8 cellular contexts compared by ENCODE assay signal in genomic region chrX:121579016-121579760, GRCh38.
DNase-seq lines count a peak whose midpoint lies in the region; ATAC-seq and TF ChIP-seq lines count a peak whose summit lies in the region.
"Had no signal": no experiment of that assay in that cellular context is flagged by ENCODE, and none has a peak within 500 bp of the region (broad histone marks: within the 10 kb centered on the region; RNA-seq: fewer than 3 reads in every experiment).

No MANE protein-coding gene starts in this region.

- dilution Hi-C loops in mammary epithelial cell (cut with HindIII; ENCODE audit: low sequenced_read_pairs), result no loop called here

- H3K4me3 ChIP-seq in mammary epithelial cell (replicated peaks in 1 of 3; ENCODE audit: insufficient read depth in 1 of 3, low read depth in 2 of 3, low read length in 3 of 3) (no peak overlapping the region), smooth muscle cell (no peak overlapping the region)
- H3K4me3 ChIP-seq in CD8-positive, alpha-beta memory T cell (ENCODE audit: low read length), result no peak overlapping the region

- no peaks in the 10 kb centered on the region for H3K36me3 Mint-ChIP-seq in CD8-positive, alpha-beta memory T cell
- H3K36me3 Mint-ChIP-seq: T-cell had no signal

- no peak overlapping the region for H3K27ac Mint-ChIP-seq in CD8-positive, alpha-beta memory T cell
- H3K27ac Mint-ChIP-seq: T-cell had no signal

- WGBS in mammary epithelial cell (ENCODE audit: low coverage, missing lambda C conversion rate), result 10% methylated on average over 3 of the region's 3 CpGs
- WGBS in smooth muscle cell (ENCODE audit: low lambda C conversion rate), result 26% methylated on average over 3 of the region's 3 CpGs

- no peaks in the 10 kb centered on the region for H3K27me3 Mint-ChIP-seq in CD8-positive, alpha-beta memory T cell
- H3K27me3 Mint-ChIP-seq: T-cell had no signal

- H3K27ac ChIP-seq in mammary epithelial cell (ENCODE audit: insufficient read depth, low read depth, low read length) (no peak overlapping the region), smooth muscle cell (ENCODE audit: low read depth) (no peak overlapping the region)
- H3K27ac ChIP-seq in CD8-positive, alpha-beta memory T cell (ENCODE audit: low read depth, low read length), result no peak overlapping the region

- H3K9ac ChIP-seq in mammary epithelial cell (ENCODE audit: insufficient read depth, low read length) (no peak overlapping the region), smooth muscle cell (ENCODE audit: low read depth) (no peak overlapping the region)

- BruUV-seq in mammary epithelial cell (replicated peaks; lab: Mats Ljungman, UMichigan), result no TSS peak

- H3K79me2 ChIP-seq in mammary epithelial cell (ENCODE audit: insufficient read depth, low read length) (no peaks in the 10 kb centered on the region), smooth muscle cell (ENCODE audit: low read depth) (no peaks in the 10 kb centered on the region)

- ATAC-seq in GM19395 (IDR thresholded peaks at IDR 0.05; ENCODE audit: unreplicated experiment), result peak; percentile 90
- no peak for ATAC-seq in GM21526 (IDR thresholded peaks at IDR 0.05; ENCODE audit: low FRiP score, unreplicated experiment)
- ATAC-seq: T-cell had no signal

- H3K4me1 ChIP-seq in mammary epithelial cell (ENCODE audit: insufficient read depth, low read length) (no peaks in the 10 kb centered on the region), smooth muscle cell (ENCODE audit: low read depth) (no peaks in the 10 kb centered on the region)
- H3K4me1 ChIP-seq in CD8-positive, alpha-beta memory T cell (ENCODE audit: insufficient read depth, low read length), result no peaks in the 10 kb centered on the region

- intact Hi-C loops in mammary epithelial cell (cut with micrococcal nuclease), result loop anchor here (1.0 to 5.0 kb wide), 3 partner anchors 257 to 789 kb away; no protein-coding TSS in a partner anchor

- H3K4me2 ChIP-seq in mammary epithelial cell (ENCODE audit: insufficient read depth, low read depth, low read length) (no peak overlapping the region), smooth muscle cell (no peak overlapping the region)

- H3K36me3 ChIP-seq in mammary epithelial cell (ENCODE audit: insufficient read depth, low read length) (no peaks in the 10 kb centered on the region), smooth muscle cell (ENCODE audit: low read depth) (no peaks in the 10 kb centered on the region)
- H3K36me3 ChIP-seq in CD8-positive, alpha-beta memory T cell (ENCODE audit: insufficient read depth, low read length), result no peaks in the 10 kb centered on the region

- in situ Hi-C loops in mammary epithelial cell (cut with MboI; ENCODE audit: low sequenced_read_pairs in 2 of 2), result no loop called here

- DNase-seq in GM03348 (ENCODE audit: low spot score), result peak; percentile 0
- peak; percentile 3 for DNase-seq in M059J (ENCODE audit: low read depth)
- peak; percentile 12 for DNase-seq in mammary epithelial cell
- no peak for DNase-seq in smooth muscle cell (lab: John Stamatoyannopoulos, UW; ENCODE audit: unreplicated experiment)
- no peak for DNase-seq in CD8-positive, alpha-beta memory T cell

- H4K20me1 ChIP-seq in mammary epithelial cell (ENCODE audit: insufficient read depth, low read length), result no peaks in the 10 kb centered on the region
- H4K20me1 ChIP-seq in smooth muscle cell (ENCODE audit: low read depth), result no peaks in the 10 kb centered on the region

- no peaks in the 10 kb centered on the region for H3F3A ChIP-seq in smooth muscle cell (ENCODE audit: low read depth)

- H3K27me3 ChIP-seq in mammary epithelial cell (ENCODE audit: insufficient read depth, low read length), result no peaks in the 10 kb centered on the region
- H3K27me3 ChIP-seq in smooth muscle cell (ENCODE audit: low read depth), result no peaks in the 10 kb centered on the region
- no peaks in the 10 kb centered on the region for H3K27me3 ChIP-seq in CD8-positive, alpha-beta memory T cell (ENCODE audit: insufficient read depth, low read length, poor library complexity, severe bottlenecking)

- CTCF ChIA-PET in mammary epithelial cell (lab: Charles Lee; ENCODE audit: low non-redundant PET), result no interaction called here
- CTCF ChIA-PET in CD8-positive, alpha-beta memory T cell (lab: Charles Lee), result no interaction called here

- no peaks in the 10 kb centered on the region for H3K9me3 ChIP-seq in mammary epithelial cell (replicated peaks; ENCODE audit: insufficient read depth, low read length)
- H3K9me3 ChIP-seq in smooth muscle cell (replicated peaks; ENCODE audit: low read depth), result no peaks in the 10 kb centered on the region
- H3K9me3 ChIP-seq in CD8-positive, alpha-beta memory T cell (ENCODE audit: low read length), result no peaks in the 10 kb centered on the region

- TF ChIP-seq CTCF in mammary epithelial cell (conservative IDR thresholded peaks at IDR 0.05 in 1 of 2, IDR thresholded peaks at IDR 0.05 in 1 of 2; ENCODE audit: extremely low read depth in 1 of 2, insufficient read depth in 1 of 2, low read depth in 1 of 2, low read length in 2 of 2), result peak; percentile 34 to 57
- peak; percentile 40 for TF ChIP-seq CTCF in smooth muscle cell (IDR thresholded peaks at IDR 0.05; ENCODE audit: borderline replicate concordance, insufficient read depth, poor library complexity, severe bottlenecking)

- POLR2A ChIA-PET in CD8-positive, alpha-beta memory T cell (lab: Charles Lee), result no interaction called here

- H3K4me1 Mint-ChIP-seq in CD8-positive, alpha-beta memory T cell, result no peaks in the 10 kb centered on the region
- H3K4me1 Mint-ChIP-seq: T-cell had no signal

- H2AFZ ChIP-seq in mammary epithelial cell (ENCODE audit: low read depth, low read length) (no peak overlapping the region), smooth muscle cell (ENCODE audit: low read depth) (no peak overlapping the region)

- no peaks in the 10 kb centered on the region for H3K9me3 Mint-ChIP-seq in CD8-positive, alpha-beta memory T cell

- H3K4me3 Mint-ChIP-seq in CD8-positive, alpha-beta memory T cell, result no peak overlapping the region
- H3K4me3 Mint-ChIP-seq: T-cell had no signal

Comparison
In these comparisons a context has a peak if more than half of its experiments do, and no peak if none do; other contexts are left out.
1. DNase-seq: peak in GM03348 (single experiment), M059J (single experiment) and mammary epithelial cell (single experiment); none in smooth muscle cell (single experiment) and CD8-positive, alpha-beta memory T cell (0 of 5).